Comparison of ENCODE assay signal across 22 cellular contexts in genomic region chr20:31820228-31820627, GRCh38. TPM values are rescaled to one million over a fixed set of nuclear protein-coding genes. Genes with fewer than 3 reads are reported as not detected.
DNase-seq lines count a peak whose midpoint lies in the region; ATAC-seq and TF ChIP-seq lines count a peak whose summit lies in the region.
"Had no signal": no experiment of that assay in that cellular context is flagged by ENCODE, and none has a peak within 500 bp of the region (broad histone marks: within the 10 kb centered on the region; RNA-seq: fewer than 3 reads in every experiment).

No MANE protein-coding gene starts in this region.

- H3K27ac Mint-ChIP-seq in glutamatergic neuron (ENCODE audit: unreplicated experiment), result peak overlapping the region; percentile 13
- no peak overlapping the region for H3K27ac Mint-ChIP-seq in activated CD4-positive, alpha-beta memory T cell treated with anti-CD3 and anti-CD28 coated beads for 36 hours
- H3K27ac Mint-ChIP-seq: CD4-positive, alpha-beta memory T cell; GM23338; HFFc6 had no signal

- H3K4me3 Mint-ChIP-seq in glutamatergic neuron (ENCODE audit: unreplicated experiment), result no peak overlapping the region
- H3K4me3 Mint-ChIP-seq in activated CD4-positive, alpha-beta memory T cell treated with anti-CD3 and anti-CD28 coated beads for 36 hours, result no peak overlapping the region
- H3K4me3 Mint-ChIP-seq: CD14-positive monocyte; CD4-positive, alpha-beta memory T cell; GM23338; HFFc6 had no signal

- ATAC-seq in heart left ventricle, result no peak
- ATAC-seq in psoas muscle, result no peak
- ATAC-seq: GM23338, HCT116 had no signal

- TF ChIP-seq POLR2A in heart left ventricle (IDR thresholded peaks at IDR 0.05), result no peak

- CTCF ChIA-PET in activated CD4-positive, alpha-beta memory T cell treated with anti-CD3 and anti-CD28 coated beads for 36 hours (lab: Charles Lee), result interaction anchor here (2.2 kb wide), 1 partner anchor 27 kb away, joined by 8 read pairs; no protein-coding TSS in a partner anchor

- TF ChIP-seq CTCF in heart left ventricle (IDR thresholded peaks at IDR 0.05) (no peak), glutamatergic neuron (IDR thresholded peaks at IDR 0.05; ENCODE audit: partially characterized antibody, unreplicated experiment) (no peak), psoas muscle (IDR thresholded peaks at IDR 0.05) (no peak)

- H3K36me3 Mint-ChIP-seq in glutamatergic neuron (ENCODE audit: unreplicated experiment), result no peaks in the 10 kb centered on the region
- H3K36me3 Mint-ChIP-seq in activated CD4-positive, alpha-beta memory T cell treated with anti-CD3 and anti-CD28 coated beads for 36 hours, result no peaks in the 10 kb centered on the region
- H3K36me3 Mint-ChIP-seq: CD14-positive monocyte; CD4-positive, alpha-beta memory T cell had no signal

- H3K9me3 ChIP-seq in heart left ventricle (no peaks in the 10 kb centered on the region), psoas muscle (no peaks in the 10 kb centered on the region)
- H3K9me3 ChIP-seq: BLaER1 had no signal

- POLR2A ChIA-PET in activated CD4-positive, alpha-beta memory T cell treated with anti-CD3 and anti-CD28 coated beads for 36 hours (lab: Charles Lee), result no interaction called here

- peaks cover 2% of the 10 kb centered on the region for H3K9me3 Mint-ChIP-seq in glutamatergic neuron (ENCODE audit: unreplicated experiment)
- H3K9me3 Mint-ChIP-seq in activated CD4-positive, alpha-beta memory T cell treated with anti-CD3 and anti-CD28 coated beads for 36 hours, result no peaks in the 10 kb centered on the region
- H3K9me3 Mint-ChIP-seq: CD4-positive, alpha-beta memory T cell; GM23338; HFFc6 had no signal

- H3K4me3 ChIP-seq in heart left ventricle (no peak overlapping the region), psoas muscle (peak overlapping the region; percentile 78)
- H3K4me3 ChIP-seq: BLaER1, GM23338 had no signal

- 80 to 100% (median 81%) methylated on average over 1 to 6 of the region's 6 CpGs for WGBS in heart left ventricle, 4 donors
- 17 to 31% (median 21%) methylated on average over 6 of the region's 6 CpGs for WGBS in psoas muscle, 3 donors

- H3K27me3 ChIP-seq in heart left ventricle (no peaks in the 10 kb centered on the region), psoas muscle (ENCODE audit: insufficient read depth in 3 of 3, low read length in 2 of 3) (no peaks in the 10 kb centered on the region)
- H3K27me3 ChIP-seq: BLaER1 had no signal

- peaks cover 18% of the 10 kb centered on the region for H3K4me1 Mint-ChIP-seq in glutamatergic neuron (ENCODE audit: low read depth, unreplicated experiment)
- H3K4me1 Mint-ChIP-seq in activated CD4-positive, alpha-beta memory T cell treated with anti-CD3 and anti-CD28 coated beads for 36 hours (ENCODE audit: low read depth), result peaks cover 5% of the 10 kb centered on the region

- intact Hi-C loops in cardiac septum (cut with DNase I) (loop anchor here (5.0 kb wide), 1 partner anchor 822 kb away; no protein-coding TSS in a partner anchor), heart left ventricle (cut with DNase I) (loop anchor here in 9 of 10 donors (5.0 to 10.0 kb wide), 9 partner anchors 132 to 835 kb away; partner anchors contain the start of gene PDRG1 (in 2 of the 9)), psoas muscle (cut with DNase I) (loop anchor here (5.0 to 10.0 kb wide), 5 partner anchors 93 to 272 kb away; partner anchors contain the start of gene PDRG1 (in 1 of the 2))
- intact Hi-C loops in activated CD4-positive, alpha-beta memory T cell treated with anti-CD3 and anti-CD28 coated beads for 36 hours (cut with micrococcal nuclease), result loop anchor here (5.0 kb wide), 1 partner anchor 272 kb away; no protein-coding TSS in a partner anchor

- H3K36me3 ChIP-seq in heart left ventricle (no peaks in the 10 kb centered on the region), psoas muscle (ENCODE audit: insufficient read depth in 1 of 2, low read depth in 1 of 2) (peaks cover 0 to 22% of the 10 kb centered on the region in 2 donors)
- H3K36me3 ChIP-seq: BLaER1 had no signal

- H3K27ac ChIP-seq in heart left ventricle, result no peak overlapping the region
- peak overlapping the region; percentile 80 for H3K27ac ChIP-seq in psoas muscle
- H3K27ac ChIP-seq: BLaER1, HL-60 had no signal

- peaks cover 4% of the 10 kb centered on the region for H3K27me3 Mint-ChIP-seq in glutamatergic neuron (ENCODE audit: unreplicated experiment)
- no peaks in the 10 kb centered on the region for H3K27me3 Mint-ChIP-seq in activated CD4-positive, alpha-beta memory T cell treated with anti-CD3 and anti-CD28 coated beads for 36 hours

- DNase-seq in cardiac septum (ENCODE audit: low spot score), result peak; percentile 70
- no peak for DNase-seq in heart left ventricle
- peak; percentile 36 for DNase-seq in glutamatergic neuron
- no peak for DNase-seq in psoas muscle
- DNase-seq in activated CD4-positive, alpha-beta memory T cell treated with anti-CD3 and anti-CD28 coated beads for 36 hours, result no peak
- DNase-seq in OCI-M1 (lab: John Stamatoyannopoulos, UW), result no peak
- no peak for DNase-seq in epidermal melanocyte (ENCODE audit: insufficient read length, low spot score)
- no peak for DNase-seq in NCI-H748 treated with DMSO at 0.1 percent for 48 hours (lab: John Stamatoyannopoulos, UW)
- DNase-seq: 8988T; Calu3; CD4-positive, alpha-beta memory T cell; DMS79 treated with DMSO at 0.1 percent for 48 hours; GF-D8; HFFc6 had no signal

- H3K4me1 ChIP-seq in heart left ventricle (peaks cover 0 to 30% (median 11%) of the 10 kb centered on the region in 12 donors), psoas muscle (peaks cover 44% of the 10 kb centered on the region)

RNA-seq across cellular contexts. Expression of gene MYLK2, which starts 1.1 kb away (rescaled TPM):
- total RNA-seq in cardiac septum (0.11 TPM), heart left ventricle (under 1 TPM in 8 of 9 donors, not detected in 1; 0.10 to 0.76 (median 0.17) TPM), glutamatergic neuron (ENCODE audit: unreplicated experiment) (0.69 TPM), psoas muscle (100 to 1,000 TPM in 2 of 4 donors, 10 to 100 TPM in 2; 55.8 to 144 (median 102) TPM)
- polyA plus RNA-seq in heart left ventricle (under 1 TPM; 0.15 to 0.23 TPM), psoas muscle (100 to 1,000 TPM in 1 of 3 donors, 10 to 100 TPM in 2; 30.6 to 273 (median 91.4) TPM)
- under 1 TPM; 0.27 to 0.43 TPM for total RNA-seq in activated CD4-positive, alpha-beta memory T cell treated with anti-CD3 and anti-CD28 coated beads for 36 hours
- total RNA-seq: CD4-positive, alpha-beta memory T cell had no signal
- polyA plus RNA-seq: AG04450; CD14-positive monocyte; CD4-positive, alpha-beta memory T cell had no signal

RNA-seq across cellular contexts. Expression of gene FOXS1, which starts 25.2 kb away (rescaled TPM):
- total RNA-seq in cardiac septum (6.1 TPM), heart left ventricle (1 to 10 TPM; 1.9 to 6.0 (median 3.7) TPM), glutamatergic neuron (ENCODE audit: unreplicated experiment) (not detected), psoas muscle (1 to 10 TPM in 2 of 4 donors, under 1 TPM in 2; 0.59 to 3.8 (median 1.2) TPM)
- polyA plus RNA-seq in heart left ventricle (1 to 10 TPM; 2.5 to 4.9 TPM), psoas muscle (1 to 10 TPM in 1 of 3 donors, under 1 TPM in 2; 0.65 to 1.3 (median 0.87) TPM)
- not detected for total RNA-seq in activated CD4-positive, alpha-beta memory T cell treated with anti-CD3 and anti-CD28 coated beads for 36 hours
- total RNA-seq: A673; Calu3; CD4-positive, alpha-beta memory T cell; GM23338; HFFc6 had no signal
- polyA plus RNA-seq: AG04450; CD14-positive monocyte; CD4-positive, alpha-beta memory T cell had no signal

RNA-seq across cellular contexts. Expression of gene DUSP15, which starts 50.1 kb away (rescaled TPM):
- total RNA-seq in cardiac septum (3.4 TPM), heart left ventricle (1 to 10 TPM; 1.0 to 7.4 (median 3.0) TPM), glutamatergic neuron (ENCODE audit: unreplicated experiment) (19.3 TPM), psoas muscle (under 1 TPM in 1 of 4 donors, not detected in 3; 0.51 TPM)
- polyA plus RNA-seq in heart left ventricle (1 to 10 TPM in 1 of 2 donors, under 1 TPM in 1; 0.68 to 5.4 TPM), psoas muscle (under 1 TPM; 0.04 to 0.22 (median 0.17) TPM)
- total RNA-seq in activated CD4-positive, alpha-beta memory T cell treated with anti-CD3 and anti-CD28 coated beads for 36 hours, result not detected
- total RNA-seq: A673; Calu3; CD4-positive, alpha-beta memory T cell; HFFc6; HT1080 had no signal
- polyA plus RNA-seq: AG04450; CD14-positive monocyte; CD4-positive, alpha-beta memory T cell had no signal

RNA-seq across cellular contexts. Expression of gene TTLL9, which starts 50.2 kb away (rescaled TPM):
- total RNA-seq in cardiac septum, result not detected
- not detected for total RNA-seq in heart left ventricle
- polyA plus RNA-seq in heart left ventricle, result not detected
- total RNA-seq in glutamatergic neuron (ENCODE audit: unreplicated experiment), result 1.5 TPM
- not detected for total RNA-seq in psoas muscle
- polyA plus RNA-seq in psoas muscle, result under 1 TPM in 1 of 3 donors, not detected in 2; 0.01 TPM
- not detected for total RNA-seq in activated CD4-positive, alpha-beta memory T cell treated with anti-CD3 and anti-CD28 coated beads for 36 hours
- total RNA-seq: A673; Calu3; CD4-positive, alpha-beta memory T cell; GM23338; HFFc6; HT1080 had no signal
- polyA plus RNA-seq: AG04450, CD14-positive monocyte, GM23338 had no signal

Comparison
In these comparisons a context has a peak if more than half of its experiments do, and no peak if none do; other contexts are left out.
1. DNase-seq: peak in cardiac septum (single experiment) and glutamatergic neuron (single experiment); none in heart left ventricle (0 of 5), psoas muscle (0 of 2), activated CD4-positive, alpha-beta memory T cell treated with anti-CD3 and anti-CD28 coated beads for 36 hours (single experiment), OCI-M1 (single experiment), epidermal melanocyte (single experiment) and NCI-H748 treated with DMSO at 0.1 percent for 48 hours (single experiment).
2. RNA of gene MYLK2, which starts 1.1 kb away (total RNA-seq): 55.8 to 144 TPM in psoas muscle; 0.69 TPM in glutamatergic neuron (single experiment), 0.27 to 0.43 TPM in activated CD4-positive, alpha-beta memory T cell treated with anti-CD3 and anti-CD28 coated beads for 36 hours, 0.10 to 0.76 TPM in heart left ventricle and 0.11 TPM in cardiac septum (single experiment); every median in the first group is over 10 times any median in the second.